In genomic region chr3:154753101-154753500, GRCh38 we compare ENCODE assay signal across 23 cellular contexts.
"Had no signal": no experiment of that assay in that cellular context is flagged by ENCODE, and none has a peak within 500 bp of the region (broad histone marks: within the 10 kb centered on the region; RNA-seq: fewer than 3 reads in every experiment).

No MANE protein-coding gene starts in this region.

- DNase-seq: colonic mucosa; cortex of kidney; effector CD8-positive, alpha-beta T cell; effector memory CD8-positive, alpha-beta T cell; endodermal cell; erythroblast; esophagus squamous epithelium; foreskin keratinocyte; heart left ventricle; hypothalamus; immature natural killer cell; islet precursor cell; kidney; kidney glomerular epithelial cell; left lung; left ventricle myocardium superior; lower lobe of right lung; mesenchymal stem cell; naive thymus-derived CD4-positive, alpha-beta T cell; natural killer cell had no signal

- H3K4me3 ChIP-seq: colonic mucosa, esophagus squamous epithelium, gastroesophageal sphincter, heart left ventricle, hepatocyte, left lung, lower lobe of right lung had no signal

- ATAC-seq: effector memory CD8-positive, alpha-beta T cell; esophagus mucosa; foreskin keratinocyte; gastroesophageal sphincter; heart left ventricle; left lung; left ventricle myocardium superior; lower lobe of right lung; naive thymus-derived CD4-positive, alpha-beta T cell; natural killer cell had no signal
